8 cellular contexts compared by ENCODE assay signal in the genomic region with DNA sequence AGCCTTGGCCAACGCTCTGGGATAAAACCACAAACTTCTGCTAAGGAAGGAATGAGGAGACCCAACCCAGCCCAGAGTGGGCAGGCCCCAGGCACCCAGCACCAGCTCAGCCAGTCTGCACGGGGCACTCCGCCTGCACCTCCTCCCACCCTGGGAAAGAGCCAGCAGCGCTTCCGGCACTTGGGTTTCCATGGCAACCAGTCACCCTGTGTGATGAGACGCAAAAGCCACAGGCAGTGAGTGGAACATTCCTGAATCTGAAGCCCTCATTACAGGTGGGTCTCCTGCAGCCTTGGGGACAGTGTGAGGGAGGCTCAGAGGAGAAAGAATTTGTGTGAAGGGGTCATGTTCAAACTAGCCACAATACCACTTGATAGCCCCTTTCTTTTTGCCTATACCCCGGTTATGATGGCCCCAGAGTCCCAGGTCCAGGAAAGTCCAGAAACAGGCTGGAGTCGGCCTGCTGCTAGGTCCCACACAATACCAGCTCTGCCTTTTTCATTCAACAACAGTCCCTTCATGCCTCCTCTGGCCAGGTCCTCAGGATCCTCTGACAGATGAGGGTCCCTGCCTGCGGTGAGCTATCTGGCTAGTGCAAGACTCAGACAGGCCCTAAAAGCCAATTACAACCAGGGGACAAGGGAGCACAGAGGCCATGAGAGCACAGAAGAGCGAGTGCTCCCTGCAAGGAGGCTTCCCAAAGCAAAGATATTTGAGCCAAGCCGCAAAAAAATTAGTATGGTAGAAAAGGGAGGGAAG.
DNase-seq lines count a peak whose midpoint lies in the region; ATAC-seq and TF ChIP-seq lines count a peak whose summit lies in the region.

No MANE protein-coding gene starts in this region.

- H3K9me3 Mint-ChIP-seq in CD8-positive, alpha-beta memory T cell: no peaks in the 10 kb centered on the region

- no peaks in the 10 kb centered on the region for H3K27me3 ChIP-seq in CD8-positive, alpha-beta memory T cell (ENCODE audit: insufficient read depth, low read length, poor library complexity, severe bottlenecking)
- peaks cover 40% of the 10 kb centered on the region for H3K27me3 ChIP-seq in colonic mucosa

- peaks cover 0 to 3% of the 10 kb centered on the region in 2 donors for H3K27me3 Mint-ChIP-seq in CD8-positive, alpha-beta memory T cell

- peak overlapping the region; percentile 68 to 84 (median 79) for H3K4me3 Mint-ChIP-seq in CD8-positive, alpha-beta memory T cell

- TF ChIP-seq CTCF in HFF-Myc (IDR thresholded peaks at IDR 0.05; ENCODE audit: low read depth, low read length, missing control alignments) (no peak), colonic mucosa (IDR thresholded peaks at IDR 0.05) (no peak)

- peaks cover 43 to 51% (median 47%) of the 10 kb centered on the region in 3 donors for H3K4me1 Mint-ChIP-seq in CD8-positive, alpha-beta memory T cell

- no peak for ATAC-seq in GM21367 (IDR thresholded peaks at IDR 0.05; ENCODE audit: unreplicated experiment)

- H3K4me3 ChIP-seq in CD8-positive, alpha-beta memory T cell (ENCODE audit: low read length): peak overlapping the region; percentile 43
- H3K4me3 ChIP-seq in HFF-Myc (replicated peaks; ENCODE audit: low read depth, low read length): no peak overlapping the region
- H3K4me3 ChIP-seq in colonic mucosa: no peak overlapping the region

- DNase-seq in CD8-positive, alpha-beta memory T cell: peak; percentile 81 to 96 (median 91)
- DNase-seq in HFF-Myc (ENCODE audit: extremely low read depth, low read depth): peak; percentile 37
- peak; percentile 27 for DNase-seq in NCI-H510A treated with DMSO at 0.1 percent for 48 hours (lab: John Stamatoyannopoulos, UW)
- DNase-seq in activated CD4-positive, alpha-beta T cell treated with anti-CD3 and anti-CD28 coated beads, Interleukin-2, amount 50 U/mL, for 48 hours: peak; percentile 77 to 85
- peak; percentile 68 for DNase-seq in colonic mucosa
- DNase-seq in medulla oblongata (ENCODE audit: extremely low spot score): peak; percentile 57
- DNase-seq in stimulated activated CD8-positive, alpha-beta memory T cell treated with anti-CD3 and anti-CD28 coated beads, Interleukin-15, amount 100 ng/mL, for 48 hours (ENCODE audit: low read depth in 2 of 2): peak; percentile 77 to 80

- H3K9me3 ChIP-seq in CD8-positive, alpha-beta memory T cell (ENCODE audit: low read length): no peaks in the 10 kb centered on the region
- H3K9me3 ChIP-seq in colonic mucosa: no peaks in the 10 kb centered on the region

- H3K36me3 ChIP-seq in CD8-positive, alpha-beta memory T cell (ENCODE audit: insufficient read depth, low read length): no peaks in the 10 kb centered on the region
- H3K36me3 ChIP-seq in colonic mucosa: no peaks in the 10 kb centered on the region

- intact Hi-C loops in colonic mucosa (cut with DNase I): no loop called here

- peaks cover 0 to 5% (median 0%) of the 10 kb centered on the region in 3 donors for H3K36me3 Mint-ChIP-seq in CD8-positive, alpha-beta memory T cell

- H3K9ac ChIP-seq in colonic mucosa (ENCODE audit: low read depth in 2 of 2, low read length in 2 of 2): no peak overlapping the region

- POLR2A ChIA-PET in CD8-positive, alpha-beta memory T cell (lab: Charles Lee): interaction anchor here (1.1 kb wide), 1 partner anchor 85 kb away, joined by 5 read pairs; a partner anchor contains a TSS

- H3K4me1 ChIP-seq in CD8-positive, alpha-beta memory T cell (ENCODE audit: insufficient read depth, low read length): peaks cover 44% of the 10 kb centered on the region
- no peaks in the 10 kb centered on the region for H3K4me1 ChIP-seq in colonic mucosa

- H3K27ac ChIP-seq in CD8-positive, alpha-beta memory T cell (ENCODE audit: low read depth, low read length): peak overlapping the region; percentile 84
- H3K27ac ChIP-seq in colonic mucosa: no peak overlapping the region

- H3K27ac Mint-ChIP-seq in CD8-positive, alpha-beta memory T cell: peak overlapping the region; percentile 95 to 100 (median 99)

- CTCF ChIA-PET in CD8-positive, alpha-beta memory T cell (lab: Charles Lee): interaction anchor here (1.0 to 4.3 kb wide), 3 partner anchors 11 to 62 kb away, joined by 3 to 39 read pairs (median 4); no protein-coding TSS in a partner anchor

Comparison
In these comparisons a context has a peak if more than half of its experiments do, and no peak if none do; other contexts are left out.
1. DNase-seq: peak in every context shown above with its lines; median percentile 91 in CD8-positive, alpha-beta memory T cell; 81 in activated CD4-positive, alpha-beta T cell treated with anti-CD3 and anti-CD28 coated beads, Interleukin-2, amount 50 U/mL, for 48 hours; 78 in stimulated activated CD8-positive, alpha-beta memory T cell treated with anti-CD3 and anti-CD28 coated beads, Interleukin-15, amount 100 ng/mL, for 48 hours; 68 in colonic mucosa; 57 in medulla oblongata; 37 in HFF-Myc; 27 in NCI-H510A treated with DMSO at 0.1 percent for 48 hours.